ENCODE assay signal across 1 cellular context in the genomic region with DNA sequence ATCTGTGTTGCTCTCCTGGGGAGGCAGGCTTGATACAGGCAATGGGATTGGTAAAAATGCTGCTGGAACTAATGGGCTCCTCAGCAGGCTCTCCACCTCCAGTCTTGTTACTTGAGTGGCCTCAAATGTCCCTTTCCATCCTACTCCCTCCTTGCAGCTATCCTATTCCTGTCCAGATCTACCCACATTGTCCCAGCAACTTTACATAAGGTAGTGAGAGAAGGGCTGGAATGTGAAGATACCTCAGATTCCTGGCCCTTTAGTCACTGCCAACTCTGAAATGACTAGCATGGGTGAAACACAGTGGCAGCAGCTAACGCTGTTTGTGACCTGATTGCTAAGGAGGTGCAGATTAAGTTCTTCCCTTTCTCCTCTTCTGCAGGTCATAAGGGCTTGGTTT.
TF ChIP-seq lines count a peak whose summit lies in the region.

No MANE protein-coding gene starts in this region.

TF ChIP-seq in H1, 55 proteins besides CTCF, POLR2A, EP300 and RAD21:
- TF ChIP-seq JUND (IDR thresholded peaks at IDR 0.05; ENCODE audit: low read length) (peak; percentile 77), TEAD4 (IDR thresholded peaks at IDR 0.05; ENCODE audit: low read depth, low read length) (peak; percentile 69), FOSL1 (IDR thresholded peaks at IDR 0.05; ENCODE audit: insufficient read depth, low read depth, low read length) (no peak)
TF ChIP-seq in H1: peak in this region for 2.
